14 cellular contexts compared by ENCODE assay signal in the genomic region with DNA sequence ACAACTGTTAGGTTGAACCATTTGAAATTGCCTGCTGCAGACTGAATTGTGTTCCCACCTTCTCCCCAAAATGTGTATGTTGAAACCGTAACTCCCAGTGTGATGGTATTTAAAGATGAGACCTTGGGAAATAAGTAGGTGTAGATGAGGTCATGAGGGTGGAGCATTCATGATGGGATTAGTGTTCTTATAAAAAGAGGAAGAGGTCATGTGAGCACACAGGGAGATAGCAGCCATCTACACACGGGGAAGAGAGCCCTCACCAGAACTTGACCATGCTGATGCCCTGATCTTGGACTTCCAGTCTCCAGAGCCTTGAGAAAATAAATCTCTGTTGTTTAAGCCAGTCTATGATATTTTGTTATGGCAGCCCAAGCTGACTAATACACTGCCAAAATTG.
"Had no signal": no experiment of that assay in that cellular context is flagged by ENCODE, and none has a peak within 500 bp of the region (broad histone marks: within the 10 kb centered on the region; RNA-seq: fewer than 3 reads in every experiment).

No MANE protein-coding gene starts in this region.

- H3K27me3 ChIP-seq: gastroesophageal sphincter, right atrium auricular region, sigmoid colon had no signal

- ATAC-seq: effector memory CD8-positive, alpha-beta T cell; gastroesophageal sphincter; left lobe of liver; natural killer cell had no signal

- H3K27ac ChIP-seq: esophagus squamous epithelium, gastroesophageal sphincter, right atrium auricular region, sigmoid colon, skin epidermis had no signal

- H3K36me3 ChIP-seq: esophagus squamous epithelium, gastroesophageal sphincter, right atrium auricular region, sigmoid colon had no signal

- H3K9me3 ChIP-seq: esophagus squamous epithelium, gastroesophageal sphincter, right atrium auricular region, sigmoid colon had no signal

- H3K4me3 ChIP-seq: esophagus squamous epithelium, gastroesophageal sphincter, right atrium auricular region, sigmoid colon, skin epidermis had no signal

- H3K4me1 ChIP-seq: esophagus squamous epithelium, gastroesophageal sphincter, right atrium auricular region, sigmoid colon had no signal

- DNase-seq: effector memory CD8-positive, alpha-beta T cell; esophagus squamous epithelium; foreskin fibroblast; glutamatergic neuron; islet precursor cell; natural killer cell; posterior cingulate gyrus; sigmoid colon; stimulated activated naive CD4-positive, alpha-beta T cell treated with Interleukin-2 at 50 U/mL for 16 hours; trophoblast cell had no signal
